Comparison of ENCODE assay signal across 1 cellular context in the genomic region with DNA sequence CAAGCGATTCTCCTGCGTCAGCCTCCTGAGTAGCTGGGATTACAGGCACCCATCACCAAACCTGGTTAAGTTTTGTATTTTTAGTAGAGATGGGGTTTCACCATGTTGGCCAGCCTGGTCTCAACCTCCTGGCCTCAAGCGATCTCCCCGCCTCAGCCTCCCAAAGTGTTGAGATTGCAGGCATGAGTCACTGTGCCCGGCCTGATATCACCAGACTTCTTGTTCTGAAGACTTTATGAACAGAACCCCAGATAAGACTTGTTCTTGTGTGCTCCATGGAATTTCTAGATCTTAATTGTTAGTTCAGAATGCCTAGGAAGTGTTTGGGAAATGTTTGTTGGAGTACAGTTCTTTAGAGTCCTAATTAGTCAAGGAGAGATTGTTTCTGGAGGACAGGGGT.
TF ChIP-seq lines count a peak whose summit lies in the region.

No MANE protein-coding gene starts in this region.

TF ChIP-seq in IMR-90, 13 proteins besides CTCF, POLR2A, EP300 and RAD21:
- TF ChIP-seq RFX5 (IDR thresholded peaks at IDR 0.05; ENCODE audit: low read depth, low read length) (no peak), MXI1 (IDR thresholded peaks at IDR 0.05; ENCODE audit: borderline replicate concordance, low read depth, low read length) (no peak), BHLHE40 (IDR thresholded peaks at IDR 0.05; ENCODE audit: low read depth, low read length) (no peak), RCOR1 (IDR thresholded peaks at IDR 0.05; ENCODE audit: insufficient replicate concordance, low read length) (no peak), MAZ (IDR thresholded peaks at IDR 0.05; ENCODE audit: borderline replicate concordance, low read depth, low read length) (no peak), FOS (IDR thresholded peaks at IDR 0.05; ENCODE audit: low read depth, low read length) (no peak)
